In the genomic region with DNA sequence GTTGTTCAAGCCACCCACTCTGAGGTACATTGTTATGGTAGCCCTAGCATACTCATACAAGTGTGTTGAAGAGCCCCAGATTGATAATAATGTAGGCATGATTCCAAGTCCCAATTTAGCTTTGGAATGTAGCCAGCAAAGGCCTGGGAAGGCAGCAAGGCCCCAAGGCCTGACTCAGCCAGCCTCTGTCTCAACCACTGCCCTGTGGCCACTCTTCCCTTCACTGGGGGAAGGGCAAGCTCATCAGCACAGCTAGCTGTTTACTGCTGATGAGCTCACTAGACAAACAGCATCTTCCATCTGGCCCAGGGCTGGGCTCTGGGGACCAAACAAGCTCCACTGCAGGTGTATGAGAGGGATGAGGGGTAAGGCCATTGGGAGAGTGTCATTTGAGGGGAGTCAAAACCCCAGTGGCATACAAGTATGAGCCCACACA, we compare ENCODE assay signal across 1 cellular context.
TF ChIP-seq lines count a peak whose summit lies in the region.

No MANE protein-coding gene starts in this region.

TF ChIP-seq in IMR-90, 13 proteins besides CTCF, POLR2A, EP300 and RAD21:
- TF ChIP-seq FOS (IDR thresholded peaks at IDR 0.05; ENCODE audit: low read depth, low read length) (peak; percentile 79), BHLHE40 (IDR thresholded peaks at IDR 0.05; ENCODE audit: low read depth, low read length) (peak; percentile 38; the same call in 1 of the 2 replicates), CHD1 (IDR thresholded peaks at IDR 0.05; ENCODE audit: low read depth, low read length) (no peak), CEBPB (IDR thresholded peaks at IDR 0.05; ENCODE audit: low read depth, low read length) (peak; percentile 87), NFE2L2 (IDR thresholded peaks at IDR 0.05; ENCODE audit: low read depth, low read length) (0 out of 2 replicates have a peak, but pooled peaks have one; percentile 16), RCOR1 (IDR thresholded peaks at IDR 0.05; ENCODE audit: insufficient replicate concordance, low read length) (peak; percentile 93), MAFK (IDR thresholded peaks at IDR 0.05; ENCODE audit: low read depth, low read length) (no peak), SMC3 (IDR thresholded peaks at IDR 0.05; ENCODE audit: low read depth, low read length) (peak; percentile 14; the same call in 1 of the 2 replicates)
- TF ChIP-seq, protein P1, sequence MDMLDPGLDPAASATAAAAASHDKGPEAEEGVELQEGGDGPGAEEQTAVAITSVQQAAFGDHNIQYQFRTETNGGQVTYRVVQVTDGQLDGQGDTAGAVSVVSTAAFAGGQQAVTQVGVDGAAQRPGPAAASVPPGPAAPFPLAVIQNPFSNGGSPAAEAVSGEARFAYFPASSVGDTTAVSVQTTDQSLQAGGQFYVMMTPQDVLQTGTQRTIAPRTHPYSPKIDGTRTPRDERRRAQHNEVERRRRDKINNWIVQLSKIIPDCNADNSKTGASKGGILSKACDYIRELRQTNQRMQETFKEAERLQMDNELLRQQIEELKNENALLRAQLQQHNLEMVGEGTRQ (IDR thresholded peaks at IDR 0.05; ENCODE audit: low read depth, low read length) = no peak
- TF ChIP-seq, protein P2, sequence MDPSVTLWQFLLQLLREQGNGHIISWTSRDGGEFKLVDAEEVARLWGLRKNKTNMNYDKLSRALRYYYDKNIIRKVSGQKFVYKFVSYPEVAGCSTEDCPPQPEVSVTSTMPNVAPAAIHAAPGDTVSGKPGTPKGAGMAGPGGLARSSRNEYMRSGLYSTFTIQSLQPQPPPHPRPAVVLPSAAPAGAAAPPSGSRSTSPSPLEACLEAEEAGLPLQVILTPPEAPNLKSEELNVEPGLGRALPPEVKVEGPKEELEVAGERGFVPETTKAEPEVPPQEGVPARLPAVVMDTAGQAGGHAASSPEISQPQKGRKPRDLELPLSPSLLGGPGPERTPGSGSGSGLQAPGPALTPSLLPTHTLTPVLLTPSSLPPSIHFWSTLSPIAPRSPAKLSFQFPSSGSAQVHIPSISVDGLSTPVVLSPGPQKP (IDR thresholded peaks at IDR 0.05; ENCODE audit: borderline replicate concordance, low read depth, low read length) = no peak
TF ChIP-seq in IMR-90: peak in this region for 6.
